ENCODE assay signal across 37 cellular contexts in the genomic region with DNA sequence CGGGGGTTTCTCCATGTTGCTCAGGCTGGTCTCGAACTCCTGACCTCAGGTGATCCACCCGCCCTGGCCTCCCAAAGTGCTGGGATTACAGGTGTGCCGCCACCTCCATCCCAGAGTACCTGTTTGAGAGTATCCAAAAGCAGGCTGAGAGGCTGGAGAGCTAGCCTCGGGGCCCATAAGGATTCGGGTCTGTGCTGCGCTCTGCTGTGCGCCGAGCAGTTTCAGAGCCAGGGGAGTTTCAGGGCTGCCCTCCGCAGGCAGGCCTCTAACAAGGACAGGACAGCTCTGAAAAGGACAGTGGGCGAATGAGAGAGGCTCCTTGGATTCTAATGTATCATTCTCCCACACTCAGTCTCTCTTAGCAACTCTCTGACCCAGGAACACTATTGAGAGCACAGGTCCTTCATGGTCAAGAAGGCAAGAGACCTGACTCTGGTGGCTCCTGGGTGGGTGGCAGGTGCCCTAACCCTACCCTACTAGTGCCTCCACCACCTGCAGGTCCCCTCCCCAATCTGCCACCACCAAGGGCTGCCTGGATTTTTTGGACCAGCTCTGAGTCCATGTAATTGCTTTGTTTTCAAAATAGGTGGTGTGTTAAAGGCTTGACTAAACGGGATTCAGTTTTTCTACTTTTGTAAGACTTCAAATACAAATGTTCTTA.
"Had no signal": no experiment of that assay in that cellular context is flagged by ENCODE, and none has a peak within 500 bp of the region (broad histone marks: within the 10 kb centered on the region; RNA-seq: fewer than 3 reads in every experiment).

No MANE protein-coding gene starts in this region.

- H3K27ac Mint-ChIP-seq: activated CD8-positive, alpha-beta T cell treated with anti-CD3 and anti-CD28 coated beads for 36 hours; activated naive CD8-positive, alpha-beta T cell treated with anti-CD3 and anti-CD28 coated beads for 36 hours; activated T-cell treated with anti-CD3 and anti-CD28 coated beads, Interleukin-2, amount 50 U/mL, for 72 hours; activated T-helper 17 cell treated with anti-CD3 and anti-CD28 coated beads, Interleukin-2, amount 50 U/mL, for 72 hours had no signal

- H3K4me1 Mint-ChIP-seq: activated naive CD8-positive, alpha-beta T cell treated with anti-CD3 and anti-CD28 coated beads for 36 hours; activated T-helper 17 cell treated with anti-CD3 and anti-CD28 coated beads, Interleukin-2, amount 50 U/mL, for 72 hours had no signal

- H3K4me1 ChIP-seq: breast epithelium had no signal

- H3K27me3 ChIP-seq: breast epithelium, Peyer's patch, SJSA1 had no signal

- H3K36me3 Mint-ChIP-seq: activated naive CD8-positive, alpha-beta T cell treated with anti-CD3 and anti-CD28 coated beads for 36 hours had no signal

- H3K4me2 ChIP-seq: KMS-11 had no signal

- H3K27me3 Mint-ChIP-seq: activated CD8-positive, alpha-beta T cell treated with anti-CD3 and anti-CD28 coated beads for 36 hours; activated naive CD8-positive, alpha-beta T cell treated with anti-CD3 and anti-CD28 coated beads for 36 hours; activated T-helper 17 cell treated with anti-CD3 and anti-CD28 coated beads, Interleukin-2, amount 50 U/mL, for 72 hours had no signal

- ATAC-seq: activated CD8-positive, alpha-beta T cell treated with anti-CD3 and anti-CD28 coated beads for 36 hours; activated T-cell treated with anti-CD3 and anti-CD28 coated beads, Interleukin-2, amount 50 U/mL, for 72 hours; activated T-helper 17 cell treated with anti-CD3 and anti-CD28 coated beads, Interleukin-2, amount 50 U/mL, for 72 hours; PC-3 had no signal

- H3K9me3 ChIP-seq: breast epithelium, Peyer's patch, SJSA1 had no signal

- H3K36me3 ChIP-seq: breast epithelium, Peyer's patch, SJSA1 had no signal

- H3K4me3 Mint-ChIP-seq: activated CD8-positive, alpha-beta T cell treated with anti-CD3 and anti-CD28 coated beads for 36 hours; activated naive CD8-positive, alpha-beta T cell treated with anti-CD3 and anti-CD28 coated beads for 36 hours; activated T-cell treated with anti-CD3 and anti-CD28 coated beads, Interleukin-2, amount 50 U/mL, for 72 hours; activated T-helper 17 cell treated with anti-CD3 and anti-CD28 coated beads, Interleukin-2, amount 50 U/mL, for 72 hours had no signal

- H3K4me3 ChIP-seq: breast epithelium, Peyer's patch, SJSA1 had no signal

- H3K27ac ChIP-seq: breast epithelium, KMS-11, Peyer's patch, SJSA1, VCaP had no signal

- H3K9ac ChIP-seq: KMS-11 had no signal

- H3K9me3 Mint-ChIP-seq: activated CD8-positive, alpha-beta T cell treated with anti-CD3 and anti-CD28 coated beads for 36 hours; activated naive CD8-positive, alpha-beta T cell treated with anti-CD3 and anti-CD28 coated beads for 36 hours; activated T-cell treated with anti-CD3 and anti-CD28 coated beads, Interleukin-2, amount 50 U/mL, for 72 hours; activated T-helper 17 cell treated with anti-CD3 and anti-CD28 coated beads, Interleukin-2, amount 50 U/mL, for 72 hours had no signal

- DNase-seq: activated CD4-positive, alpha-beta T cell treated with anti-CD3 and anti-CD28 coated beads for 1 hour; activated CD4-positive, alpha-beta T cell treated with anti-CD3 and anti-CD28 coated beads for 48 hours; activated CD4-positive, CD25-positive, alpha-beta regulatory T cell; activated CD8-positive, alpha-beta T cell treated with anti-CD3 and anti-CD28 coated beads for 36 hours; activated effector memory CD4-positive, alpha-beta T cell treated with anti-CD3 and anti-CD28 coated beads, Interleukin-2, amount 50 U/mL, for 16 hours; activated naive CD4-positive, alpha-beta T cell; activated naive CD4-positive, alpha-beta T cell treated with anti-CD3 and anti-CD28 coated beads, Interleukin-2, amount 50 U/mL, for 16 hours; activated naive CD8-positive, alpha-beta T cell treated with anti-CD3 and anti-CD28 coated beads for 36 hours; activated T-cell treated with anti-CD3 and anti-CD28 coated beads, Interleukin-2, amount 50 U/mL, for 1 hour; activated T-cell treated with anti-CD3 and anti-CD28 coated beads, Interleukin-2, amount 50 U/mL, for 72 hours; amniotic stem cell; aorta; MM.1S; MV-4-11; NCI-H1092; NCI-H1436 treated with DMSO at 0.1 percent for 48 hours; NCI-H187; NCI-H2029 treated with DMSO at 0.1 percent for 48 hours; NCI-H2107; NCI-H2171; NCI-H510A; NCI-H526; NCI-H748 treated with DMSO at 0.1 percent for 48 hours; NK-92 treated with Interleukin-12 subunit alpha and Interleukin-12 subunit beta, amount 100 ng/mL, for 24 hours; PC-3; Peyer's patch; RPMI8226; SHP77 treated with DMSO at 0.1 percent for 48 hours; SW 1271; T-helper 1 cell; T-helper 2 cell; T-helper 9 cell had no signal
